29 cellular contexts compared by ENCODE assay signal in genomic region chr11:23406131-23406819, GRCh38.
A peak's percentile ranks its signal among the peaks of the same experiment; 100 is the strongest.
DNase-seq lines count a peak whose midpoint lies in the region; ATAC-seq, FAIRE-seq and TF ChIP-seq lines count a peak whose summit lies in the region.
"Had no signal": no experiment of that assay in that cellular context is flagged by ENCODE, and none has a peak within 500 bp of the region (broad histone marks: within the 10 kb centered on the region; RNA-seq: fewer than 3 reads in every experiment).

No MANE protein-coding gene starts in this region.

- intact Hi-C loops in kidney (cut with DNase I): no loop called here

- H3K27ac Mint-ChIP-seq in WTC11: no peak overlapping the region
- H3K27ac Mint-ChIP-seq in stimulated activated memory B cell treated with anti-CD40 and anti-IgM and Interleukin-4, amounts not matched to agents 10 μg/mL and 1 μg/mL and 100 μg/mL, for 72 hours: no peak overlapping the region
- H3K27ac Mint-ChIP-seq: activated CD4-positive, alpha-beta T cell treated with anti-CD3 and anti-CD28 coated beads, Interleukin-2, amount 10 ng/mL, durations not matched to agents 7 days and 5 days; activated naive CD4-positive, alpha-beta T cell treated with anti-CD3 and anti-CD28 coated beads for 36 hours; activated T-cell treated with anti-CD3 and anti-CD28 coated beads, Interleukin-2, amount 50 U/mL, for 72 hours; IgD-negative memory B cell; stimulated activated effector memory CD8-positive, alpha-beta T cell treated with anti-CD3 and anti-CD28 coated beads, Interleukin-12 subunit alpha, Interleukin-12 subunit beta, amount 100 ng/mL, for 72 hours had no signal

- CTCF ChIA-PET in WTC11 (lab: Charles Lee): interaction anchor here (1.0 kb wide), 1 partner anchor 530 kb away, joined by 3 read pairs; no protein-coding TSS in a partner anchor

- no peaks in the 10 kb centered on the region for H3K4me1 ChIP-seq in kidney (ENCODE audit: control insufficient read depth in 1 of 2, insufficient read depth in 1 of 2, low read depth in 1 of 2, low read length in 2 of 2)
- H3K4me1 ChIP-seq: BE2C, esophagus squamous epithelium, Peyer's patch, SJCRH30, suprapubic skin, vagina had no signal

- peaks cover 51% of the 10 kb centered on the region for H3K36me3 Mint-ChIP-seq in WTC11
- H3K36me3 Mint-ChIP-seq in stimulated activated memory B cell treated with anti-CD40 and anti-IgM and Interleukin-4, amounts not matched to agents 10 μg/mL and 1 μg/mL and 100 μg/mL, for 72 hours: no peaks in the 10 kb centered on the region
- H3K36me3 Mint-ChIP-seq: stimulated activated effector memory CD8-positive, alpha-beta T cell treated with anti-CD3 and anti-CD28 coated beads, Interleukin-12 subunit alpha, Interleukin-12 subunit beta, amount 100 ng/mL, for 72 hours had no signal

- H3K36me3 ChIP-seq in kidney (ENCODE audit: control insufficient read depth in 1 of 2, insufficient read depth in 2 of 2, low read length in 2 of 2): no peaks in the 10 kb centered on the region
- H3K36me3 ChIP-seq: BE2C, esophagus squamous epithelium, neutrophil, Peyer's patch, SJCRH30, suprapubic skin, vagina had no signal

- H3K4me3 ChIP-seq in kidney (ENCODE audit: low read length in 2 of 2): no peak overlapping the region
- H3K4me3 ChIP-seq: esophagus squamous epithelium, hepatocyte, Peyer's patch, SJCRH30, smooth muscle cell, suprapubic skin, vagina had no signal

- DNase-seq in NCI-H82 (lab: John Stamatoyannopoulos, UW) (peak; percentile 12), NCI-H82 treated with DMSO at 0.1 percent for 48 hours (lab: John Stamatoyannopoulos, UW; ENCODE audit: unreplicated experiment) (no peak), WTC11 (ENCODE audit: low spot score) (peak; percentile 54), kidney (peak; percentile 58), NCI-H1417 (lab: John Stamatoyannopoulos, UW) (no peak)
- DNase-seq in central memory CD4-positive, alpha-beta T cell: no peak
- DNase-seq: activated CD4-positive, alpha-beta T cell treated with anti-CD3 and anti-CD28 coated beads, Interleukin-2, amount 10 ng/mL, durations not matched to agents 7 days and 5 days; activated naive CD4-positive, alpha-beta T cell treated with anti-CD3 and anti-CD28 coated beads for 36 hours; activated T-cell treated with anti-CD3 and anti-CD28 coated beads, Interleukin-2, amount 50 U/mL, for 72 hours; BE2C; cortex of kidney; DMS79 treated with DMSO at 0.1 percent for 48 hours; esophagus squamous epithelium; NCI-H1105 treated with DMSO at 0.1 percent for 48 hours; NCI-H2107; NCI-H446 treated with DMSO at 0.1 percent for 48 hours; Peyer's patch; SJCRH30 had no signal

- ATAC-seq in WTC11 (peak; percentile 98), GM19023 (IDR thresholded peaks at IDR 0.05; ENCODE audit: unreplicated experiment) (no peak)
- peak; percentile 24 for ATAC-seq in stimulated activated memory B cell treated with anti-CD40 and anti-IgM and Interleukin-4, amounts not matched to agents 10 μg/mL and 1 μg/mL and 100 μg/mL, for 72 hours
- ATAC-seq: activated T-cell treated with anti-CD3 and anti-CD28 coated beads, Interleukin-2, amount 50 U/mL, for 72 hours; stimulated activated effector memory CD8-positive, alpha-beta T cell treated with anti-CD3 and anti-CD28 coated beads, Interleukin-12 subunit alpha, Interleukin-12 subunit beta, amount 100 ng/mL, for 72 hours had no signal

- FAIRE-seq in kidney (lab: Jason Lieb, UNC): no peak
- FAIRE-seq: frontal cortex, keratinocyte had no signal

- H3K4me3 Mint-ChIP-seq in WTC11: no peak overlapping the region
- no peak overlapping the region for H3K4me3 Mint-ChIP-seq in stimulated activated memory B cell treated with anti-CD40 and anti-IgM and Interleukin-4, amounts not matched to agents 10 μg/mL and 1 μg/mL and 100 μg/mL, for 72 hours
- H3K4me3 Mint-ChIP-seq: activated CD4-positive, alpha-beta T cell treated with anti-CD3 and anti-CD28 coated beads, Interleukin-2, amount 10 ng/mL, durations not matched to agents 7 days and 5 days; activated naive CD4-positive, alpha-beta T cell treated with anti-CD3 and anti-CD28 coated beads for 36 hours; activated T-cell treated with anti-CD3 and anti-CD28 coated beads, Interleukin-2, amount 50 U/mL, for 72 hours; IgD-negative memory B cell; stimulated activated effector memory CD8-positive, alpha-beta T cell treated with anti-CD3 and anti-CD28 coated beads, Interleukin-12 subunit alpha, Interleukin-12 subunit beta, amount 100 ng/mL, for 72 hours had no signal

- H3K4me1 Mint-ChIP-seq in WTC11: no peaks in the 10 kb centered on the region
- H3K4me1 Mint-ChIP-seq in stimulated activated memory B cell treated with anti-CD40 and anti-IgM and Interleukin-4, amounts not matched to agents 10 μg/mL and 1 μg/mL and 100 μg/mL, for 72 hours: no peaks in the 10 kb centered on the region
- H3K4me1 Mint-ChIP-seq: activated CD4-positive, alpha-beta T cell treated with anti-CD3 and anti-CD28 coated beads, Interleukin-2, amount 10 ng/mL, durations not matched to agents 7 days and 5 days; stimulated activated effector memory CD8-positive, alpha-beta T cell treated with anti-CD3 and anti-CD28 coated beads, Interleukin-12 subunit alpha, Interleukin-12 subunit beta, amount 100 ng/mL, for 72 hours had no signal

- H3K27me3 Mint-ChIP-seq in WTC11 (ENCODE audit: low read depth): peaks cover 3% of the 10 kb centered on the region; the same call in 1 of the 2 replicates
- H3K27me3 Mint-ChIP-seq in stimulated activated memory B cell treated with anti-CD40 and anti-IgM and Interleukin-4, amounts not matched to agents 10 μg/mL and 1 μg/mL and 100 μg/mL, for 72 hours: no peaks in the 10 kb centered on the region
- H3K27me3 Mint-ChIP-seq: activated CD4-positive, alpha-beta T cell treated with anti-CD3 and anti-CD28 coated beads, Interleukin-2, amount 10 ng/mL, durations not matched to agents 7 days and 5 days; IgD-negative memory B cell had no signal

- no peak overlapping the region for H3K9ac ChIP-seq in kidney (ENCODE audit: low read length in 2 of 2)

- no peak overlapping the region for H3K27ac ChIP-seq in kidney (ENCODE audit: low read depth in 2 of 2, low read length in 2 of 2)
- H3K27ac ChIP-seq: esophagus squamous epithelium, hepatocyte, neutrophil, Peyer's patch, SJCRH30, suprapubic skin, vagina had no signal

- POLR2A ChIA-PET in WTC11 (lab: Charles Lee): no interaction called here

- peaks cover 0 to 2% of the 10 kb centered on the region in 2 donors for H3K9me3 ChIP-seq in kidney (ENCODE audit: control insufficient read depth in 1 of 2, low read length in 2 of 2)
- H3K9me3 ChIP-seq: BE2C, neutrophil, SJCRH30, vagina had no signal

- TF ChIP-seq CTCF in WTC11 (IDR thresholded peaks at IDR 0.05) (peak; percentile 37; the same call in 1 of the 2 replicates), kidney (IDR thresholded peaks at IDR 0.05; ENCODE audit: borderline replicate concordance, extremely low read depth, insufficient read depth) (no peak)

- peaks cover 52% of the 10 kb centered on the region for H3K9me3 Mint-ChIP-seq in WTC11
- H3K9me3 Mint-ChIP-seq in stimulated activated memory B cell treated with anti-CD40 and anti-IgM and Interleukin-4, amounts not matched to agents 10 μg/mL and 1 μg/mL and 100 μg/mL, for 72 hours: peaks cover 17% of the 10 kb centered on the region

TF ChIP-seq in WTC11, 78 proteins besides CTCF, POLR2A, EP300 and RAD21 (continues in another document):
- no peak for TF ChIP-seq ZNF138 (CRISPR knock-in tag; conservative IDR thresholded peaks at IDR 0.05)
- no peak for TF ChIP-seq HMGA2 (CRISPR knock-in tag; IDR thresholded peaks at IDR 0.05)
- TF ChIP-seq, protein P1, sequence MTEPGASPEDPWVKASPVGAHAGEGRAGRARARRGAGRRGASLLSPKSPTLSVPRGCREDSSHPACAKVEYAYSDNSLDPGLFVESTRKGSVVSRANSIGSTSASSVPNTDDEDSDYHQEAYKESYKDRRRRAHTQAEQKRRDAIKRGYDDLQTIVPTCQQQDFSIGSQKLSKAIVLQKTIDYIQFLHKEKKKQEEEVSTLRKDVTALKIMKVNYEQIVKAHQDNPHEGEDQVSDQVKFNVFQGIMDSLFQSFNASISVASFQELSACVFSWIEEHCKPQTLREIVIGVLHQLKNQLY (CRISPR knock-in tag; IDR thresholded peaks at IDR 0.05): no peak
- no peak for TF ChIP-seq OVOL2 (CRISPR knock-in tag; IDR thresholded peaks at IDR 0.05; ENCODE audit: borderline replicate concordance)
- TF ChIP-seq ZBTB21 (CRISPR knock-in tag; IDR thresholded peaks at IDR 0.05; ENCODE audit: borderline replicate concordance): no peak
- TF ChIP-seq KAT7 (CRISPR knock-in tag; IDR thresholded peaks at IDR 0.05; ENCODE audit: borderline replicate concordance): no peak
- no peak for TF ChIP-seq NR2C2 (CRISPR knock-in tag; IDR thresholded peaks at IDR 0.05)
- no peak for TF ChIP-seq SP1 (CRISPR knock-in tag; conservative IDR thresholded peaks at IDR 0.05)
- TF ChIP-seq, protein P2, sequence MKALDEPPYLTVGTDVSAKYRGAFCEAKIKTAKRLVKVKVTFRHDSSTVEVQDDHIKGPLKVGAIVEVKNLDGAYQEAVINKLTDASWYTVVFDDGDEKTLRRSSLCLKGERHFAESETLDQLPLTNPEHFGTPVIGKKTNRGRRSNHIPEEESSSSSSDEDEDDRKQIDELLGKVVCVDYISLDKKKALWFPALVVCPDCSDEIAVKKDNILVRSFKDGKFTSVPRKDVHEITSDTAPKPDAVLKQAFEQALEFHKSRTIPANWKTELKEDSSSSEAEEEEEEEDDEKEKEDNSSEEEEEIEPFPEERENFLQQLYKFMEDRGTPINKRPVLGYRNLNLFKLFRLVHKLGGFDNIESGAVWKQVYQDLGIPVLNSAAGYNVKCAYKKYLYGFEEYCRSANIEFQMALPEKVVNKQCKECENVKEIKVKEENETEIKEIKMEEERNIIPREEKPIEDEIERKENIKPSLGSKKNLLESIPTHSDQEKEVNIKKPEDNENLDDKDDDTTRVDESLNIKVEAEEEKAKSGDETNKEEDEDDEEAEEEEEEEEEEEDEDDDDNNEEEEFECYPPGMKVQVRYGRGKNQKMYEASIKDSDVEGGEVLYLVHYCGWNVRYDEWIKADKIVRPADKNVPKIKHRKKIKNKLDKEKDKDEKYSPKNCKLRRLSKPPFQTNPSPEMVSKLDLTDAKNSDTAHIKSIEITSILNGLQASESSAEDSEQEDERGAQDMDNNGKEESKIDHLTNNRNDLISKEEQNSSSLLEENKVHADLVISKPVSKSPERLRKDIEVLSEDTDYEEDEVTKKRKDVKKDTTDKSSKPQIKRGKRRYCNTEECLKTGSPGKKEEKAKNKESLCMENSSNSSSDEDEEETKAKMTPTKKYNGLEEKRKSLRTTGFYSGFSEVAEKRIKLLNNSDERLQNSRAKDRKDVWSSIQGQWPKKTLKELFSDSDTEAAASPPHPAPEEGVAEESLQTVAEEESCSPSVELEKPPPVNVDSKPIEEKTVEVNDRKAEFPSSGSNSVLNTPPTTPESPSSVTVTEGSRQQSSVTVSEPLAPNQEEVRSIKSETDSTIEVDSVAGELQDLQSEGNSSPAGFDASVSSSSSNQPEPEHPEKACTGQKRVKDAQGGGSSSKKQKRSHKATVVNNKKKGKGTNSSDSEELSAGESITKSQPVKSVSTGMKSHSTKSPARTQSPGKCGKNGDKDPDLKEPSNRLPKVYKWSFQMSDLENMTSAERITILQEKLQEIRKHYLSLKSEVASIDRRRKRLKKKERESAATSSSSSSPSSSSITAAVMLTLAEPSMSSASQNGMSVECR (CRISPR knock-in tag; IDR thresholded peaks at IDR 0.05; ENCODE audit: borderline replicate concordance): no peak

Comparison
In these comparisons a context has a peak if more than half of its experiments do, and no peak if none do; other contexts are left out.
1. DNase-seq: peak in NCI-H82 (single experiment), WTC11 (single experiment) and kidney (single experiment); none in NCI-H82 treated with DMSO at 0.1 percent for 48 hours (single experiment), central memory CD4-positive, alpha-beta T cell (single experiment) and NCI-H1417 (0 of 3).